ENCODE assay signal across 8 cellular contexts in the genomic region with DNA sequence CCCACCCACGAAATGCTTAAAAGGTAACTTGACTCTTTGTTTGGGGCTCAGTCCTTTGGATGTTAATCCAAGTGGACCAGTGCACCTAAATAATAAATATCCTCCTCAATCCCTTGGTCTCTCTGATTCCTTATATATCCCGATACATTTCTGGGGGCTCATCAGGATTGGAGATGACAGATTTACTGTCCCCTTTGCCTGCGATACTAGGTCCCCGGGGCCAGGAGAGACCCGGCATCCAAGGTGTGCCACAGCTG. TPM values are rescaled to one million over a fixed set of nuclear protein-coding genes. Genes with fewer than 3 reads are reported as not detected.
A peak's percentile ranks its signal among the peaks of the same experiment; 100 is the strongest.
DNase-seq lines count a peak whose midpoint lies in the region; ATAC-seq, FAIRE-seq and TF ChIP-seq lines count a peak whose summit lies in the region.
"Had no signal": no experiment of that assay in that cellular context is flagged by ENCODE, and none has a peak within 500 bp of the region (broad histone marks: within the 10 kb centered on the region; RNA-seq: fewer than 3 reads in every experiment).

No MANE protein-coding gene starts in this region.

- TF ChIP-seq RAD21 in HepG2 (CRISPR knock-in tag; IDR thresholded peaks at IDR 0.05), result no peak

- CTCF ChIA-PET in HepG2 (lab: Yijun Ruan, JAX; ENCODE audit: low intra/inter-chr PET ratio, low total read pairs), result no interaction called here

- no peak for DNase-seq in ascending aorta (ENCODE audit: low spot score in 2 of 2)
- no peak for DNase-seq in HepG2 (ENCODE audit: low spot score)
- DNase-seq in thoracic aorta (ENCODE audit: low spot score), result no peak
- no peak for DNase-seq in kidney glomerular epithelial cell (lab: John Stamatoyannopoulos, UW)
- DNase-seq in Kasumi-1 (lab: John Stamatoyannopoulos, UW), result no peak
- DNase-seq in H4 (ENCODE audit: low spot score), result no peak

- POLR2A ChIA-PET in HepG2 (lab: Yijun Ruan, JAX), result no interaction called here

- no peak overlapping the region for H3K27ac ChIP-seq in HUES48 (ENCODE audit: low read depth, low read length)
- peak overlapping the region; percentile 88 to 90 for H3K27ac ChIP-seq in ascending aorta
- no peak overlapping the region for H3K27ac ChIP-seq in HepG2 (ENCODE audit: extremely low read length, insufficient read depth, low read length)
- H3K27ac ChIP-seq in thoracic aorta, result peak overlapping the region; percentile 86 to 87
- H3K27ac ChIP-seq: KMS-11 had no signal

- no peak for FAIRE-seq in HepG2 (lab: Jason Lieb, UNC)

- H3K4me2 ChIP-seq in HepG2 (ENCODE audit: low read depth, low read length), result peak overlapping the region; percentile 84

- intact Hi-C loops in ascending aorta (cut with DNase I) (loop anchor here (5.0 to 10.0 kb wide), 3 partner anchors 151 to 811 kb away; partner anchors contain the start of genes GABARAPL1 and SMIM10L1), HepG2 (cut with micrococcal nuclease; ENCODE audit: unreplicated experiment) (no loop called here)

- no peaks in the 10 kb centered on the region for H3K79me2 ChIP-seq in HepG2 (ENCODE audit: insufficient read depth, low read length)

- no peak for TF ChIP-seq EP300 in HepG2 (IDR thresholded peaks at IDR 0.05; ENCODE audit: low read depth in 2 of 2, low read length in 2 of 2)
- no peak for TF ChIP-seq EP300 in HepG2 (CRISPR knock-in tag; IDR thresholded peaks at IDR 0.05; ENCODE audit: borderline replicate concordance)

- WGBS in HepG2 (ENCODE audit: low lambda C conversion rate), result 13% methylated on average over 3 of the region's 5 CpGs

- in situ Hi-C loops in HepG2 (cut with HindIII; ENCODE audit: extremely low pct_ligation_motif_present, low pct_unique_long_range_greater_than_20kb), result no loop called here

- peaks cover 56% of the 10 kb centered on the region for H3K4me1 ChIP-seq in HUES48 (ENCODE audit: control insufficient read depth, insufficient read depth, low read length)
- H3K4me1 ChIP-seq in ascending aorta, result peaks cover 10% of the 10 kb centered on the region in 2 donors
- H3K4me1 ChIP-seq in HepG2 (ENCODE audit: insufficient read depth, low read length), result peaks cover 24% of the 10 kb centered on the region
- H3K4me1 ChIP-seq in thoracic aorta (ENCODE audit: control insufficient read depth in 1 of 2, low read depth in 2 of 2), result peaks cover 11 to 46% of the 10 kb centered on the region in 2 donors

- H3K4me3 ChIP-seq in HUES48 (ENCODE audit: low read depth, low read length), result peak overlapping the region; percentile 63
- peak overlapping the region; percentile 77 to 87 for H3K4me3 ChIP-seq in ascending aorta
- peak overlapping the region; percentile 74 to 82 (median 78) for H3K4me3 ChIP-seq in HepG2 (replicated peaks in 1 of 3; ENCODE audit: insufficient read depth in 1 of 3, low read depth in 2 of 3, low read length in 3 of 3)
- H3K4me3 ChIP-seq in thoracic aorta, result peak overlapping the region; percentile 88

- H3K27me3 ChIP-seq in HUES48 (ENCODE audit: control insufficient read depth, insufficient read depth, low read length), result no peaks in the 10 kb centered on the region
- no peaks in the 10 kb centered on the region for H3K27me3 ChIP-seq in ascending aorta
- H3K27me3 ChIP-seq in HepG2 (ENCODE audit: control insufficient read depth in 1 of 2, insufficient read depth in 2 of 2, low read length in 2 of 2), result no peaks in the 10 kb centered on the region; a peak in 1 of 5 replicates
- no peaks in the 10 kb centered on the region for H3K27me3 ChIP-seq in thoracic aorta (replicated peaks; ENCODE audit: insufficient read depth)

- H3K9ac ChIP-seq in HUES48 (ENCODE audit: low read depth, low read length) (no peak overlapping the region), HepG2 (ENCODE audit: insufficient read depth, low read depth, low read length) (peak overlapping the region; percentile 64; the same call in 1 of the 2 replicates)
- H3K9ac ChIP-seq: KMS-11 had no signal

- no peaks in the 10 kb centered on the region for H3K36me3 ChIP-seq in HUES48 (ENCODE audit: control insufficient read depth, insufficient read depth, low read length)
- H3K36me3 ChIP-seq in ascending aorta, result no peaks in the 10 kb centered on the region
- H3K36me3 ChIP-seq in HepG2 (replicated peaks in 1 of 2; ENCODE audit: control insufficient read depth in 1 of 2, insufficient read depth in 2 of 2, low read length in 2 of 2), result no peaks in the 10 kb centered on the region
- no peaks in the 10 kb centered on the region for H3K36me3 ChIP-seq in thoracic aorta

- no TSS peak for BruUV-seq in HepG2 (replicated peaks; lab: Mats Ljungman, UMichigan)

- no peak for TF ChIP-seq POLR2A in HepG2 (IDR thresholded peaks at IDR 0.05; ENCODE audit: insufficient read depth in 1 of 2, low read depth in 2 of 2, low read length in 2 of 2)

- H3K9me3 ChIP-seq in HUES48 (ENCODE audit: control insufficient read depth, insufficient read depth, low read length) (0 out of 2 replicates have a peak, but pooled peaks cover 4% of the 10 kb centered on the region), ascending aorta (no peaks in the 10 kb centered on the region), HepG2 (ENCODE audit: low read length) (no peaks in the 10 kb centered on the region), thoracic aorta (no peaks in the 10 kb centered on the region)

- ATAC-seq in HepG2 (no peak), thoracic aorta (ENCODE audit: insufficient number of reproducible peaks, low FRiP score, low read depth) (no peak)

- TF ChIP-seq CTCF in ascending aorta (IDR thresholded peaks at IDR 0.05), result no peak
- no peak for TF ChIP-seq CTCF in HepG2 (CRISPR knock-in tag; IDR thresholded peaks at IDR 0.05)
- no peak for TF ChIP-seq CTCF in thoracic aorta (IDR thresholded peaks at IDR 0.05)

- peak overlapping the region; percentile 100 for H2AFZ ChIP-seq in HepG2 (ENCODE audit: low read length)

- H4K20me1 ChIP-seq in HepG2 (ENCODE audit: insufficient read depth, low read length), result no peaks in the 10 kb centered on the region

RNA-seq across cellular contexts. Expression of gene KLRK1, which starts 26.2 kb away (rescaled TPM):
- total RNA-seq in ascending aorta (not detected), HepG2 (2016; rRNA removed; fragmentation: Illumina TruSeq; extraction: Trizol) (not detected in 2 replicates), thoracic aorta (1 to 10 TPM; 1.2 to 4.5 TPM)
- not detected in 2 replicates for total RNA-seq in HepG2 (2016; cell fraction: cytosol; rRNA removed; fragmentation: Illumina TruSeq; extraction: Trizol; ENCODE audit: low read depth)
- not detected in 2 replicates for total RNA-seq in HepG2 (2016; cell fraction: insoluble cytoplasmic fraction; rRNA removed; fragmentation: Illumina TruSeq; extraction: Trizol)
- total RNA-seq in HepG2 (2016; cell fraction: membrane; rRNA removed; fragmentation: Illumina TruSeq; extraction: Trizol), result not detected in 2 replicates
- not detected in 2 replicates for total RNA-seq in HepG2 (2016; cell fraction: nucleus; rRNA removed; fragmentation: Illumina TruSeq; extraction: Trizol)
- polyA plus RNA-seq in HepG2 (2011; rRNA removed), result 0.07 TPM in 1 of 2 replicates, not detected in the other
- 0.04 TPM in 1 of 2 replicates, not detected in the other for polyA plus RNA-seq in HepG2 (2011; cell fraction: cytosol; rRNA removed)
- 0.13 and 0.29 TPM in 2 replicates for polyA plus RNA-seq in HepG2 (2011; cell fraction: nucleus; rRNA removed)
- 0.09 TPM in 1 of 2 replicates, not detected in the other for polyA plus RNA-seq in HepG2 (2012)
- polyA plus RNA-seq in HepG2 (2016; cell fraction: cytosol; fragmentation: Illumina TruSeq; extraction: Trizol; ENCODE audit: low read depth), result not detected in 2 replicates
- not detected in 2 replicates for polyA plus RNA-seq in HepG2 (2016; cell fraction: insoluble cytoplasmic fraction; fragmentation: Illumina TruSeq; extraction: Trizol; ENCODE audit: low read depth)
- polyA plus RNA-seq in HepG2 (2016; cell fraction: membrane; fragmentation: Illumina TruSeq; extraction: Trizol; ENCODE audit: low read depth), result not detected in 2 replicates
- polyA plus RNA-seq in HepG2 (2016; cell fraction: nucleus; fragmentation: Illumina TruSeq; extraction: Trizol; ENCODE audit: insufficient read depth, low read depth), result not detected in 2 replicates
- 72.8 TPM in 1 of 2 replicates, not detected in the other for polyA minus RNA-seq in HepG2 (2011; rRNA and poly(A)+ RNA removed; ENCODE audit: low replicate concordance)
- polyA minus RNA-seq in HepG2 (2011; cell fraction: cytosol; rRNA and poly(A)+ RNA removed), result not detected in 2 replicates
- polyA minus RNA-seq in HepG2 (2011; cell fraction: nucleus; rRNA and poly(A)+ RNA removed), result not detected in 2 replicates
- total RNA-seq in H4 (2014; rRNA removed; shearing (Covaris generic)), result not detected in 2 replicates

RNA-seq across cellular contexts. Expression of gene KLRC4, which starts 46.0 kb away (rescaled TPM):
- total RNA-seq in ascending aorta (not detected), HepG2 (2016; rRNA removed; fragmentation: Illumina TruSeq; extraction: Trizol) (not detected in 2 replicates), thoracic aorta (1 to 10 TPM in 1 of 2 donors, under 1 TPM in 1; 0.54 to 4.2 TPM)
- not detected in 2 replicates for total RNA-seq in HepG2 (2016; cell fraction: cytosol; rRNA removed; fragmentation: Illumina TruSeq; extraction: Trizol; ENCODE audit: low read depth)
- total RNA-seq in HepG2 (2016; cell fraction: insoluble cytoplasmic fraction; rRNA removed; fragmentation: Illumina TruSeq; extraction: Trizol), result not detected in 2 replicates
- not detected in 2 replicates for total RNA-seq in HepG2 (2016; cell fraction: membrane; rRNA removed; fragmentation: Illumina TruSeq; extraction: Trizol)
- total RNA-seq in HepG2 (2016; cell fraction: nucleus; rRNA removed; fragmentation: Illumina TruSeq; extraction: Trizol), result not detected in 2 replicates
- polyA plus RNA-seq in HepG2 (2011; rRNA removed), result 0.09 TPM in 1 of 2 replicates, not detected in the other
- polyA plus RNA-seq in HepG2 (2011; cell fraction: cytosol; rRNA removed), result not detected in 2 replicates
- 0.19 TPM in 1 of 2 replicates, not detected in the other for polyA plus RNA-seq in HepG2 (2011; cell fraction: nucleus; rRNA removed)
- polyA plus RNA-seq in HepG2 (2012), result not detected in 2 replicates
- not detected in 2 replicates for polyA plus RNA-seq in HepG2 (2016; cell fraction: cytosol; fragmentation: Illumina TruSeq; extraction: Trizol; ENCODE audit: low read depth)
- not detected in 2 replicates for polyA plus RNA-seq in HepG2 (2016; cell fraction: insoluble cytoplasmic fraction; fragmentation: Illumina TruSeq; extraction: Trizol; ENCODE audit: low read depth)
- not detected in 2 replicates for polyA plus RNA-seq in HepG2 (2016; cell fraction: membrane; fragmentation: Illumina TruSeq; extraction: Trizol; ENCODE audit: low read depth)
- polyA plus RNA-seq in HepG2 (2016; cell fraction: nucleus; fragmentation: Illumina TruSeq; extraction: Trizol; ENCODE audit: insufficient read depth, low read depth), result not detected in 2 replicates
- 3.4 TPM in 1 of 2 replicates, not detected in the other for polyA minus RNA-seq in HepG2 (2011; rRNA and poly(A)+ RNA removed; ENCODE audit: low replicate concordance)
- not detected in 2 replicates for polyA minus RNA-seq in HepG2 (2011; cell fraction: cytosol; rRNA and poly(A)+ RNA removed)
- polyA minus RNA-seq in HepG2 (2011; cell fraction: nucleus; rRNA and poly(A)+ RNA removed), result 0.50 and 0.90 TPM in 2 replicates
- not detected in 2 replicates for total RNA-seq in H4 (2014; rRNA removed; shearing (Covaris generic))

RNA-seq across cellular contexts. Expression of gene KLRD1, which starts 55.9 kb away (rescaled TPM):
- total RNA-seq in ascending aorta (0.11 TPM), HepG2 (2016; rRNA removed; fragmentation: Illumina TruSeq; extraction: Trizol) (not detected in 2 replicates), thoracic aorta (10 to 100 TPM in 1 of 2 donors, 1 to 10 TPM in 1; 1.9 to 13.0 TPM)
- not detected in 2 replicates for total RNA-seq in HepG2 (2016; cell fraction: cytosol; rRNA removed; fragmentation: Illumina TruSeq; extraction: Trizol; ENCODE audit: low read depth)
- not detected in 2 replicates for total RNA-seq in HepG2 (2016; cell fraction: insoluble cytoplasmic fraction; rRNA removed; fragmentation: Illumina TruSeq; extraction: Trizol)
- not detected in 2 replicates for total RNA-seq in HepG2 (2016; cell fraction: membrane; rRNA removed; fragmentation: Illumina TruSeq; extraction: Trizol)
- not detected in 2 replicates for total RNA-seq in HepG2 (2016; cell fraction: nucleus; rRNA removed; fragmentation: Illumina TruSeq; extraction: Trizol)
- 0.01 TPM in 2 replicates for polyA plus RNA-seq in HepG2 (2011; rRNA removed)
- polyA plus RNA-seq in HepG2 (2011; cell fraction: cytosol; rRNA removed), result 0.01 TPM in 1 of 2 replicates, not detected in the other
- 0.02 TPM in 1 of 2 replicates, not detected in the other for polyA plus RNA-seq in HepG2 (2011; cell fraction: nucleus; rRNA removed)
- 0.08 TPM in 1 of 2 replicates, not detected in the other for polyA plus RNA-seq in HepG2 (2012)
- not detected in 2 replicates for polyA plus RNA-seq in HepG2 (2016; cell fraction: cytosol; fragmentation: Illumina TruSeq; extraction: Trizol; ENCODE audit: low read depth)
- polyA plus RNA-seq in HepG2 (2016; cell fraction: insoluble cytoplasmic fraction; fragmentation: Illumina TruSeq; extraction: Trizol; ENCODE audit: low read depth), result not detected in 2 replicates
- polyA plus RNA-seq in HepG2 (2016; cell fraction: membrane; fragmentation: Illumina TruSeq; extraction: Trizol; ENCODE audit: low read depth), result not detected in 2 replicates
- polyA plus RNA-seq in HepG2 (2016; cell fraction: nucleus; fragmentation: Illumina TruSeq; extraction: Trizol; ENCODE audit: insufficient read depth, low read depth), result not detected in 2 replicates
- polyA minus RNA-seq in HepG2 (2011; rRNA and poly(A)+ RNA removed; ENCODE audit: low replicate concordance), result 0.02 TPM in 1 of 2 replicates, not detected in the other
- polyA minus RNA-seq in HepG2 (2011; cell fraction: cytosol; rRNA and poly(A)+ RNA removed), result not detected in 2 replicates
- polyA minus RNA-seq in HepG2 (2011; cell fraction: nucleus; rRNA and poly(A)+ RNA removed), result 0.26 and 0.37 TPM in 2 replicates
- total RNA-seq in H4 (2014; rRNA removed; shearing (Covaris generic)), result 0.77 and 6.7 TPM in 2 replicates

RNA-seq across cellular contexts. Expression of gene KLRC3, which starts 56.8 kb away (rescaled TPM):
- total RNA-seq in ascending aorta (not detected), HepG2 (2016; rRNA removed; fragmentation: Illumina TruSeq; extraction: Trizol) (not detected in 2 replicates), thoracic aorta (under 1 TPM in 1 of 2 donors, not detected in 1; 0.68 TPM)
- total RNA-seq in HepG2 (2016; cell fraction: cytosol; rRNA removed; fragmentation: Illumina TruSeq; extraction: Trizol; ENCODE audit: low read depth), result not detected in 2 replicates
- total RNA-seq in HepG2 (2016; cell fraction: insoluble cytoplasmic fraction; rRNA removed; fragmentation: Illumina TruSeq; extraction: Trizol), result not detected in 2 replicates
- total RNA-seq in HepG2 (2016; cell fraction: membrane; rRNA removed; fragmentation: Illumina TruSeq; extraction: Trizol), result not detected in 2 replicates
- total RNA-seq in HepG2 (2016; cell fraction: nucleus; rRNA removed; fragmentation: Illumina TruSeq; extraction: Trizol), result not detected in 2 replicates
- polyA plus RNA-seq in HepG2 (2011; rRNA removed), result not detected in 2 replicates
- not detected in 2 replicates for polyA plus RNA-seq in HepG2 (2011; cell fraction: cytosol; rRNA removed)
- polyA plus RNA-seq in HepG2 (2011; cell fraction: nucleus; rRNA removed), result not detected in 2 replicates
- polyA plus RNA-seq in HepG2 (2012), result not detected in 2 replicates
- polyA plus RNA-seq in HepG2 (2016; cell fraction: cytosol; fragmentation: Illumina TruSeq; extraction: Trizol; ENCODE audit: low read depth), result not detected in 2 replicates
- not detected in 2 replicates for polyA plus RNA-seq in HepG2 (2016; cell fraction: insoluble cytoplasmic fraction; fragmentation: Illumina TruSeq; extraction: Trizol; ENCODE audit: low read depth)
- not detected in 2 replicates for polyA plus RNA-seq in HepG2 (2016; cell fraction: membrane; fragmentation: Illumina TruSeq; extraction: Trizol; ENCODE audit: low read depth)
- polyA plus RNA-seq in HepG2 (2016; cell fraction: nucleus; fragmentation: Illumina TruSeq; extraction: Trizol; ENCODE audit: insufficient read depth, low read depth), result not detected in 2 replicates
- polyA minus RNA-seq in HepG2 (2011; rRNA and poly(A)+ RNA removed; ENCODE audit: low replicate concordance), result 5.8 TPM in 1 of 2 replicates, not detected in the other
- polyA minus RNA-seq in HepG2 (2011; cell fraction: cytosol; rRNA and poly(A)+ RNA removed), result not detected in 2 replicates
- not detected in 2 replicates for polyA minus RNA-seq in HepG2 (2011; cell fraction: nucleus; rRNA and poly(A)+ RNA removed)
- 0.37 TPM in 1 of 2 replicates, not detected in the other for total RNA-seq in H4 (2014; rRNA removed; shearing (Covaris generic))

Comparison
In these comparisons a context has a peak if more than half of its experiments do, and no peak if none do; other contexts are left out.
1. H3K27ac ChIP-seq: peak in ascending aorta (2 of 2) and thoracic aorta (2 of 2); none in HUES48 (single experiment) and HepG2 (single experiment).
2. Peak in every context shown above with its lines, with median percentiles within 50 percentile points of each other: H3K4me3 ChIP-seq.